ENCODE assay signal across 8 cellular contexts in the genomic region with DNA sequence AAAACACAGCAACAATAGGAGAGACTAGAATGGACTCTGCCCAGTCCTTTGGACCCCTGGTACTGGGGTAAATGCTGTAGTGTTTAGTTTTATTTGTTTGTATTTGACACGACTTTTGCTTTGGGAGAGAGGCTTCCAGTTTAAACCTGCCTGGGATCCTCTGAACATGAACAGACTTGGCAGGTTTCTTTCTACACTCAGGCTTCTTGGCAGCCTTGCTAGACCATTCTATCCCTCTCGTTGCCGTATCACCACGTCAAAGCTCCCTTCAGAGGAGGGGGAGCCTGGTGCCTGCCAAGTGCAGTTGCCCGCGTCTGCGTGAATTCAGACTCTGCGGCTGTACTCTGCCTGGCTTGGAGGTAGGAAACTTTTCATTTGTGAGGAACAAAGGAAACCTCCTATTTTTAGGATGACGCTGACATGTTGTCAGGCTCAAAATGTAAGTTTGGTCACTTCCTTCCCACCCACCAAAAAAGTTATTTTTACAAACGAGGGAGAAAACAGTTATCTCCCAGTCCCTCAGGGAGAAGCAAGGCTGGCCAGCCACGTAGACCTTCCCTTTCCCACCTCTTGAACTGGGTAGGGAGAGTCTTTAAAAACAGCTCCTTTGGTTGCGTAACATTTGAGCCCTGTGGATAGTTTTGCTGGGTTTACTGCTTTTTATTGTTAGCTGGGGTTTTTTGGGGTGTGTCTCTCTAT. TPM values are rescaled to one million over a fixed set of nuclear protein-coding genes. Genes with fewer than 3 reads are reported as not detected.
A peak's percentile ranks its signal among the peaks of the same experiment; 100 is the strongest.
DNase-seq lines count a peak whose midpoint lies in the region; ATAC-seq and TF ChIP-seq lines count a peak whose summit lies in the region.

No MANE protein-coding gene starts in this region.

- H3K27me3 Mint-ChIP-seq in mesothelial cell of epicardium (ENCODE audit: low read depth), result no peaks in the 10 kb centered on the region
- H3K27me3 Mint-ChIP-seq in activated T-cell treated with anti-CD3 and anti-CD28 coated beads, Interleukin-2, amount 50 U/mL, for 4 hours (ENCODE audit: low read depth), result no peaks in the 10 kb centered on the region

- no peaks in the 10 kb centered on the region for H3K36me3 Mint-ChIP-seq in mesothelial cell of epicardium
- H3K36me3 Mint-ChIP-seq in activated T-cell treated with anti-CD3 and anti-CD28 coated beads, Interleukin-2, amount 50 U/mL, for 4 hours (ENCODE audit: insufficient read depth), result no peaks in the 10 kb centered on the region

- H3K36me3 ChIP-seq in thymus (ENCODE audit: control insufficient read depth, insufficient read depth), result no peaks in the 10 kb centered on the region

- H3K9me3 ChIP-seq in thymus (ENCODE audit: control insufficient read depth), result no peaks in the 10 kb centered on the region

- TF ChIP-seq CTCF in epithelial cell of esophagus (IDR thresholded peaks at IDR 0.05; ENCODE audit: insufficient read depth, low read depth, low read length, missing control alignments) (no peak), mesothelial cell of epicardium (IDR thresholded peaks at IDR 0.05; ENCODE audit: unreplicated experiment) (no peak)

- H3K4me3 Mint-ChIP-seq in mesothelial cell of epicardium, result no peak overlapping the region
- no peak overlapping the region for H3K4me3 Mint-ChIP-seq in activated T-cell treated with anti-CD3 and anti-CD28 coated beads, Interleukin-2, amount 50 U/mL, for 4 hours

- peaks cover 10% of the 10 kb centered on the region for H3K4me1 ChIP-seq in thymus (ENCODE audit: control insufficient read depth, insufficient read depth, low read length)

- H3K4me3 ChIP-seq in epithelial cell of esophagus (ENCODE audit: low read length), result peak overlapping the region; percentile 9
- no peak overlapping the region for H3K4me3 ChIP-seq in thymus (ENCODE audit: low read length)

- no peak for ATAC-seq in activated T-cell treated with anti-CD3 and anti-CD28 coated beads, Interleukin-2, amount 50 U/mL, for 4 hours
- no peak for ATAC-seq in HG02571 (IDR thresholded peaks at IDR 0.05; ENCODE audit: unreplicated experiment)

- H3K27ac Mint-ChIP-seq in mesothelial cell of epicardium, result peak overlapping the region; percentile 64

- no peaks in the 10 kb centered on the region for H3K9me3 Mint-ChIP-seq in mesothelial cell of epicardium
- no peaks in the 10 kb centered on the region for H3K9me3 Mint-ChIP-seq in activated T-cell treated with anti-CD3 and anti-CD28 coated beads, Interleukin-2, amount 50 U/mL, for 4 hours

- DNase-seq in NCI-H446 treated with DMSO at 0.1 percent for 48 hours (lab: John Stamatoyannopoulos, UW), result peak; percentile 85
- DNase-seq in epithelial cell of esophagus (ENCODE audit: low read depth), result peak; percentile 96
- DNase-seq in mesothelial cell of epicardium (ENCODE audit: low spot score in 2 of 2, unreplicated experiment in 2 of 2), result no peak
- no peak for DNase-seq in effector CD4-positive, alpha-beta T cell
- no peak for DNase-seq in activated T-cell treated with anti-CD3 and anti-CD28 coated beads, Interleukin-2, amount 50 U/mL, for 4 hours
- no peak for DNase-seq in DMS153 treated with DMSO at 0.1 percent for 48 hours (lab: John Stamatoyannopoulos, UW; ENCODE audit: unreplicated experiment)

- 71% methylated on average over 12 of the region's 12 CpGs for WGBS in thymus

- H3K27ac ChIP-seq in thymus (ENCODE audit: low read depth), result peak overlapping the region; percentile 75

- no peaks in the 10 kb centered on the region for H3K27me3 ChIP-seq in thymus (ENCODE audit: control insufficient read depth, insufficient read depth)

- peaks cover 50% of the 10 kb centered on the region for H3K4me1 Mint-ChIP-seq in mesothelial cell of epicardium
- H3K4me1 Mint-ChIP-seq in activated T-cell treated with anti-CD3 and anti-CD28 coated beads, Interleukin-2, amount 50 U/mL, for 4 hours (ENCODE audit: low read depth), result peaks cover 16% of the 10 kb centered on the region

RNA-seq across cellular contexts. Expression of a gene that starts 26.0 kb away (rescaled TPM):
- 20.0 to 22.6 TPM (median 22.3 TPM) in 3 replicates for total RNA-seq in mesothelial cell of epicardium
- 198 TPM for polyA plus RNA-seq in thymus
- 1 to 10 TPM; 1.6 to 3.2 (median 3.0) TPM for total RNA-seq in activated T-cell treated with anti-CD3 and anti-CD28 coated beads, Interleukin-2, amount 50 U/mL, for 4 hours

Comparison
In these comparisons a context has a peak if more than half of its experiments do, and no peak if none do; other contexts are left out.
1. DNase-seq: peak in NCI-H446 treated with DMSO at 0.1 percent for 48 hours (single experiment) and epithelial cell of esophagus (single experiment); none in mesothelial cell of epicardium (0 of 2), effector CD4-positive, alpha-beta T cell (single experiment), activated T-cell treated with anti-CD3 and anti-CD28 coated beads, Interleukin-2, amount 50 U/mL, for 4 hours (single experiment) and DMS153 treated with DMSO at 0.1 percent for 48 hours (single experiment).